8 cellular contexts compared by ENCODE assay signal in the genomic region with DNA sequence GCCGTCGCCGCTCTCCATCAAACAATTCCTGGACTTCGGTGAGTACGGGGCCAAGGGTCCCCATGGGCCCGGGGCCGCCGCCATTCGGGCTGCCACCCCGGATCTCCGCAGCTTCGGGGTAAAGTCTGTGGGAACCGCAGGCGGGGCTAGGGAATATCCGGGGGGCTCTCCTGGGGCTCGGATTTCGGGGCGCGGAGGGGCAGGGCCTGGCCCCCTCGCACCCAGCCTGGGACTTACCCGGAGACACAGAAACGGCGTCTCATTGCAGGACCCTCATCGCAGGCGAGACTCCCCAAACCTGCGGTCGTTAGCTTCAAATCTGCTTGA. TPM values are rescaled to one million over a fixed set of nuclear protein-coding genes. Genes with fewer than 3 reads are reported as not detected.
DNase-seq lines count a peak whose midpoint lies in the region; ATAC-seq lines count a peak whose summit lies in the region.

No MANE protein-coding gene starts in this region.

- peak overlapping the region; percentile 73 for H3K4me3 ChIP-seq in iPS-18c (ENCODE audit: insufficient read depth, low read depth, low read length)
- peak overlapping the region in 4 of 5 donors; percentile 69 to 76 (median 74) for H3K4me3 ChIP-seq in subcutaneous abdominal adipose tissue (ENCODE audit: low read depth in 1 of 5, low read length in 5 of 5)

- peak overlapping the region; percentile 96 for H3K4me3 Mint-ChIP-seq in activated T-helper 17 cell treated with anti-CD3 and anti-CD28 coated beads, Interleukin-2, amount 50 U/mL, for 72 hours

- H3K36me3 Mint-ChIP-seq in activated T-helper 17 cell treated with anti-CD3 and anti-CD28 coated beads, Interleukin-2, amount 50 U/mL, for 72 hours (ENCODE audit: low read depth): peaks cover 34% of the 10 kb centered on the region

- peaks cover 0 to 15% (median 8%) of the 10 kb centered on the region in 5 donors for H3K4me1 ChIP-seq in subcutaneous abdominal adipose tissue (ENCODE audit: control insufficient read depth in 5 of 5, insufficient read depth in 5 of 5, low read length in 5 of 5)

- peaks cover 6% of the 10 kb centered on the region for H3K4me1 Mint-ChIP-seq in activated T-helper 17 cell treated with anti-CD3 and anti-CD28 coated beads, Interleukin-2, amount 50 U/mL, for 72 hours

- DNase-seq in retina (no peak), HCEC 1CT (no peak), occipital lobe (lab: John Stamatoyannopoulos, UW) (no peak)

- H3K27me3 Mint-ChIP-seq in activated T-helper 17 cell treated with anti-CD3 and anti-CD28 coated beads, Interleukin-2, amount 50 U/mL, for 72 hours: no peaks in the 10 kb centered on the region

- peak overlapping the region; percentile 76 for H3K27ac Mint-ChIP-seq in activated T-helper 17 cell treated with anti-CD3 and anti-CD28 coated beads, Interleukin-2, amount 50 U/mL, for 72 hours

- peak overlapping the region in 3 of 5 donors; percentile 64 to 77 (median 64) for H3K9ac ChIP-seq in subcutaneous abdominal adipose tissue (ENCODE audit: low read length in 5 of 5)

- no peaks in the 10 kb centered on the region for H3K36me3 ChIP-seq in subcutaneous abdominal adipose tissue (ENCODE audit: control insufficient read depth in 5 of 5, insufficient read depth in 5 of 5, low read length in 5 of 5)

- ATAC-seq in GM19023 (IDR thresholded peaks at IDR 0.05; ENCODE audit: unreplicated experiment) (peak; percentile 23), HG03135 (IDR thresholded peaks at IDR 0.05; ENCODE audit: unreplicated experiment) (peak; percentile 15)
- peak; percentile 1 for ATAC-seq in activated T-helper 17 cell treated with anti-CD3 and anti-CD28 coated beads, Interleukin-2, amount 50 U/mL, for 72 hours (replicated peaks)

- no peaks in the 10 kb centered on the region for H3K9me3 Mint-ChIP-seq in activated T-helper 17 cell treated with anti-CD3 and anti-CD28 coated beads, Interleukin-2, amount 50 U/mL, for 72 hours

- H3K27me3 ChIP-seq in subcutaneous abdominal adipose tissue (ENCODE audit: control insufficient read depth in 5 of 5, insufficient read depth in 4 of 5, low read length in 5 of 5): no peaks in the 10 kb centered on the region

- H3K9me3 ChIP-seq in iPS-18c (ENCODE audit: control insufficient read depth, insufficient read depth, low read length) (peaks cover 2% of the 10 kb centered on the region), subcutaneous abdominal adipose tissue (ENCODE audit: control insufficient read depth in 5 of 5, low read length in 5 of 5) (no peaks in the 10 kb centered on the region)

- no peak overlapping the region for H3K27ac ChIP-seq in subcutaneous abdominal adipose tissue (ENCODE audit: low read depth, low read length)

RNA-seq across cellular contexts. Expression of a gene that starts 0.4 kb away (rescaled TPM):
- total RNA-seq in activated T-helper 17 cell treated with anti-CD3 and anti-CD28 coated beads, Interleukin-2, amount 50 U/mL, for 72 hours: 10 to 100 TPM; 45.1 to 82.3 TPM
- total RNA-seq in occipital lobe: 6.2 TPM
